14 cellular contexts compared by ENCODE assay signal in genomic region chr11:77038825-77039326, GRCh38. TPM values are rescaled to one million over a fixed set of nuclear protein-coding genes. Genes with fewer than 3 reads are reported as not detected.
DNase-seq lines count a peak whose midpoint lies in the region; ATAC-seq lines count a peak whose summit lies in the region.
"Had no signal": no experiment of that assay in that cellular context is flagged by ENCODE, and none has a peak within 500 bp of the region (broad histone marks: within the 10 kb centered on the region; RNA-seq: fewer than 3 reads in every experiment).

No MANE protein-coding gene starts in this region.

- H3K4me1 Mint-ChIP-seq in T-cell = peaks cover 10 to 14% (median 12%) of the 10 kb centered on the region in 3 donors
- peaks cover 0 to 13% (median 5%) of the 10 kb centered on the region in 7 donors for H3K4me1 Mint-ChIP-seq in naive thymus-derived CD4-positive, alpha-beta T cell

- DNase-seq in Daoy (ENCODE audit: low read depth) = peak; percentile 30
- DNase-seq in GM23248 = peak; percentile 25
- no peak for DNase-seq in T-cell
- DNase-seq in naive thymus-derived CD4-positive, alpha-beta T cell = no peak
- no peak for DNase-seq in activated CD8-positive, alpha-beta memory T cell treated with anti-CD3 and anti-CD28 coated beads, Interleukin-2, amount 50 U/mL, for 48 hours
- no peak for DNase-seq in AG08396 (ENCODE audit: low spot score)
- DNase-seq in C1 segment of cervical spinal cord (lab: John Stamatoyannopoulos, UW) = no peak
- DNase-seq: DMS79 treated with DMSO at 0.1 percent for 48 hours; effector CD8-positive, alpha-beta T cell; hippocampal formation; T1000 had no signal

- H3K9me2 ChIP-seq in GM23248 (ENCODE audit: insufficient read depth) = no peaks in the 10 kb centered on the region

- POLR2A ChIA-PET in T-cell (lab: Charles Lee) = no interaction called here
- POLR2A ChIA-PET in naive thymus-derived CD4-positive, alpha-beta T cell (lab: Charles Lee) = no interaction called here

- CTCF ChIA-PET in T-cell (lab: Charles Lee) = interaction anchor here in 1 of 2 donors (0.6 kb wide), 1 partner anchor 454 kb away, joined by 4 read pairs; no protein-coding TSS in a partner anchor
- CTCF ChIA-PET in naive thymus-derived CD4-positive, alpha-beta T cell (lab: Charles Lee) = interaction anchor here (1.2 kb wide), 1 partner anchor 88 kb away, joined by 3 read pairs; no protein-coding TSS in a partner anchor

- no peaks in the 10 kb centered on the region for H3F3A ChIP-seq in GM23248 (ENCODE audit: insufficient read depth)

- H3K79me2 ChIP-seq in GM23248 (ENCODE audit: insufficient read depth) = no peaks in the 10 kb centered on the region

- H3K4me3 Mint-ChIP-seq in T-cell = peak overlapping the region; percentile 29 to 61 (median 31)
- peak overlapping the region; percentile 42 to 67 (median 62) for H3K4me3 Mint-ChIP-seq in naive thymus-derived CD4-positive, alpha-beta T cell

- H3K27me3 Mint-ChIP-seq in T-cell = peaks cover 38 to 59% of the 10 kb centered on the region in 2 donors
- peaks cover 43 to 59% (median 48%) of the 10 kb centered on the region in 5 donors for H3K27me3 Mint-ChIP-seq in naive thymus-derived CD4-positive, alpha-beta T cell

- no peak overlapping the region for H2AFZ ChIP-seq in GM23248

- H3K9me3 Mint-ChIP-seq in T-cell = no peaks in the 10 kb centered on the region
- peaks cover 0 to 2% (median 0%) of the 10 kb centered on the region in 11 donors for H3K9me3 Mint-ChIP-seq in naive thymus-derived CD4-positive, alpha-beta T cell

- 72% methylated on average over 15 to 16 of the region's 16 CpGs for WGBS in GM23248 (ENCODE audit: low coverage in 1 of 2, low lambda C conversion rate in 2 of 2, missing lambda C conversion rate in 2 of 2), 2 experiments

- no peak overlapping the region for H3K4me3 ChIP-seq in GM23248
- no peak overlapping the region for H3K4me3 ChIP-seq in naive thymus-derived CD4-positive, alpha-beta T cell (ENCODE audit: low read length)

- no peaks in the 10 kb centered on the region for H3K9me3 ChIP-seq in GM23248 (ENCODE audit: low read depth)
- H3K9me3 ChIP-seq in naive thymus-derived CD4-positive, alpha-beta T cell (ENCODE audit: control insufficient read depth in 2 of 3, low read length in 3 of 3) = no peaks in the 10 kb centered on the region

- H3K9ac ChIP-seq in GM23248 = no peak overlapping the region
- H3K9ac ChIP-seq: KMS-11 had no signal

- no peaks in the 10 kb centered on the region for H3K4me1 ChIP-seq in GM23248 (ENCODE audit: insufficient read depth)
- no peaks in the 10 kb centered on the region for H3K4me1 ChIP-seq in naive thymus-derived CD4-positive, alpha-beta T cell (ENCODE audit: control insufficient read depth in 2 of 2, insufficient read depth in 2 of 2, low read length in 2 of 2)

- in situ Hi-C loops in GM23248 (cut with MboI) = no loop called here

- intact Hi-C loops in naive thymus-derived CD4-positive, alpha-beta T cell (cut with micrococcal nuclease) = no loop called here

- peaks cover 19% of the 10 kb centered on the region; the same call in 1 of the 2 replicates for H3K27me3 ChIP-seq in GM23248 (replicated peaks; ENCODE audit: insufficient read depth)
- H3K27me3 ChIP-seq in naive thymus-derived CD4-positive, alpha-beta T cell (ENCODE audit: control insufficient read depth in 2 of 2, insufficient read depth in 2 of 2, low read length in 2 of 2) = peaks cover 0 to 4% of the 10 kb centered on the region in 2 donors

- no peak overlapping the region for H3K27ac ChIP-seq in GM23248
- no peak overlapping the region for H3K27ac ChIP-seq in naive thymus-derived CD4-positive, alpha-beta T cell (ENCODE audit: low read depth, low read length)
- H3K27ac ChIP-seq: KMS-11 had no signal

- H3K36me3 Mint-ChIP-seq in T-cell = no peaks in the 10 kb centered on the region
- H3K36me3 Mint-ChIP-seq in naive thymus-derived CD4-positive, alpha-beta T cell = peaks cover 0 to 5% (median 0%) of the 10 kb centered on the region in 5 donors

- H4K20me1 ChIP-seq in GM23248 (ENCODE audit: insufficient read depth) = no peaks in the 10 kb centered on the region

- peak overlapping the region in 1 of 2 donors; percentile 1 for H3K27ac Mint-ChIP-seq in T-cell
- peak overlapping the region in 2 of 9 donors; percentile 18 to 55 for H3K27ac Mint-ChIP-seq in naive thymus-derived CD4-positive, alpha-beta T cell

- no peaks in the 10 kb centered on the region for H3K36me3 ChIP-seq in GM23248 (ENCODE audit: low read depth)
- H3K36me3 ChIP-seq in naive thymus-derived CD4-positive, alpha-beta T cell (ENCODE audit: control insufficient read depth in 2 of 3, insufficient read depth in 3 of 3, low read length in 3 of 3) = no peaks in the 10 kb centered on the region

- ATAC-seq in T-cell (replicated peaks in 1 of 4) = no peak
- peak; percentile 14 for ATAC-seq in naive thymus-derived CD4-positive, alpha-beta T cell
- ATAC-seq in GM21825 (IDR thresholded peaks at IDR 0.05; ENCODE audit: unreplicated experiment) = no peak

- no peak overlapping the region for H3K4me2 ChIP-seq in GM23248 (ENCODE audit: unreplicated experiment)
- H3K4me2 ChIP-seq: KMS-11 had no signal

RNA-seq across cellular contexts. Expression of gene B3GNT6, which starts 4.7 kb away (rescaled TPM):
- total RNA-seq in Daoy (2014; rRNA removed; shearing (Covaris generic)) = not detected in 2 replicates
- not detected in 2 replicates for total RNA-seq in GM23248 (2014; rRNA removed; shearing (Covaris generic))
- polyA plus RNA-seq in GM23248 (2016; fragmentation: Nextera tagmentation; extraction: Ambion mirVana) = not detected in 2 replicates
- total RNA-seq in T-cell = under 1 TPM in 1 of 5 donors, not detected in 4; 0.19 TPM
- not detected for total RNA-seq in naive thymus-derived CD4-positive, alpha-beta T cell
- polyA plus RNA-seq in naive thymus-derived CD4-positive, alpha-beta T cell = not detected
- total RNA-seq: NCI-H460 had no signal

RNA-seq across cellular contexts. Expression of gene CAPN5, which starts 27.9 kb away (rescaled TPM):
- 2.7 and 5.5 TPM in 2 replicates for total RNA-seq in Daoy (2014; rRNA removed; shearing (Covaris generic))
- 22.4 and 27.7 TPM in 2 replicates for total RNA-seq in GM23248 (2014; rRNA removed; shearing (Covaris generic))
- 17.8 and 18.3 TPM in 2 replicates for polyA plus RNA-seq in GM23248 (2016; fragmentation: Nextera tagmentation; extraction: Ambion mirVana)
- 1 to 10 TPM; 3.1 to 6.4 (median 4.0) TPM for total RNA-seq in T-cell
- total RNA-seq in naive thymus-derived CD4-positive, alpha-beta T cell = 1 to 10 TPM in 4 of 5 experiments, under 1 TPM in 1; 0.94 to 5.8 (median 5.6) TPM
- 1 to 10 TPM; 3.0 to 5.8 TPM for polyA plus RNA-seq in naive thymus-derived CD4-positive, alpha-beta T cell

Comparison
In these comparisons a context has a peak if more than half of its experiments do, and no peak if none do; other contexts are left out.
1. DNase-seq: peak in Daoy (single experiment) and GM23248 (single experiment); none in T-cell (0 of 34), naive thymus-derived CD4-positive, alpha-beta T cell (0 of 9), activated CD8-positive, alpha-beta memory T cell treated with anti-CD3 and anti-CD28 coated beads, Interleukin-2, amount 50 U/mL, for 48 hours (single experiment), AG08396 (single experiment) and C1 segment of cervical spinal cord (0 of 14).